In the genomic region with DNA sequence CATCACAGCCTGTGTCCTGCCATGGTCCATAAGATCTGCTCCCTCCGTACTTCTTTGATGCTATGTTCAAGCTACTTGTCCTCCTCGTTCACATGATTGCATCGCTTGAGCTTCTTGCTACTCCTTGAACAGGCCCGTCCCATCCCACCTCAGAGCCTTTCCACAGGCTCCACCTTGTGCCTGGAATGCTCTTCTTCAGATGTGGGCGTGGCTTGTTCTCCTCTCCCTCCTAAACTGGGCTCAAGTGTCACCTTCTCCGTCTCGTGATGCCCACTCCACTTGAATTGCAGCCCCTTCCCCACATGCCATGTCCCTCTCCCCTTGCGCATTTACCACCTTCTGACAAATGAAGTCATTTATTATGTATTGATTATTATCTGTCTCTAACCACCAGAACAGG, we compare ENCODE assay signal across 25 cellular contexts.
DNase-seq lines count a peak whose midpoint lies in the region; ATAC-seq and TF ChIP-seq lines count a peak whose summit lies in the region.
"Had no signal": no experiment of that assay in that cellular context is flagged by ENCODE, and none has a peak within 500 bp of the region (broad histone marks: within the 10 kb centered on the region; RNA-seq: fewer than 3 reads in every experiment).

No MANE protein-coding gene starts in this region.

- CTCF ChIA-PET in WTC11 (lab: Charles Lee), result interaction anchor here (0.9 to 1.3 kb wide), 2 partner anchors 20 to 65 kb away, joined by 4 read pairs; no protein-coding TSS in a partner anchor

- no peaks in the 10 kb centered on the region for H3K27me3 Mint-ChIP-seq in WTC11 (ENCODE audit: low read depth)
- H3K27me3 Mint-ChIP-seq: activated B cell treated with CpG ODN at 0.5 μM for 24 hours; activated CD8-positive, alpha-beta memory T cell treated with anti-CD3 and anti-CD28 coated beads, Interleukin-2, amount 10 ng/mL, durations not matched to agents 7 days and 5 days; stimulated activated naive CD8-positive, alpha-beta T cell treated with anti-CD3 and anti-CD28 coated beads, Interleukin-15, amount 100 ng/mL, for 72 hours had no signal

- POLR2A ChIA-PET in WTC11 (lab: Charles Lee), result no interaction called here

- no peak overlapping the region for H3K4me3 ChIP-seq in retinal pigment epithelial cell (ENCODE audit: low read length)
- H3K4me3 ChIP-seq: PC-9, psoas muscle, thyroid gland had no signal

- no peaks in the 10 kb centered on the region for H3K36me3 Mint-ChIP-seq in WTC11
- H3K36me3 Mint-ChIP-seq: activated CD8-positive, alpha-beta memory T cell treated with anti-CD3 and anti-CD28 coated beads, Interleukin-2, amount 10 ng/mL, durations not matched to agents 7 days and 5 days; CD8-positive, alpha-beta T cell had no signal

- DNase-seq in NCI-H82 (lab: John Stamatoyannopoulos, UW), result peak; percentile 6
- no peak for DNase-seq in NCI-H82 treated with DMSO at 0.1 percent for 48 hours (lab: John Stamatoyannopoulos, UW; ENCODE audit: unreplicated experiment)
- peak; percentile 38 for DNase-seq in WTC11 (ENCODE audit: low spot score)
- peak; percentile 42 for DNase-seq in iPS-NIHi11 (ENCODE audit: low spot score)
- DNase-seq in retinal pigment epithelial cell (ENCODE audit: low read depth), result no peak
- no peak for DNase-seq in stimulated activated naive CD4-positive, alpha-beta T cell (lab: John Stamatoyannopoulos, UW)
- no peak for DNase-seq in NCI-H1694 (lab: John Stamatoyannopoulos, UW)
- DNase-seq: activated B cell treated with CpG ODN at 0.5 μM for 24 hours; activated CD8-positive, alpha-beta memory T cell treated with anti-CD3 and anti-CD28 coated beads, Interleukin-2, amount 10 ng/mL, durations not matched to agents 7 days and 5 days; activated naive CD4-positive, alpha-beta T cell; activated T-cell treated with anti-CD3 and anti-CD28 coated beads, Interleukin-2, amount 50 U/mL, for 48 hours; AML-193; CD8-positive, alpha-beta T cell; DMS153; mesenchymal stem cell; NCI-H1436; NCI-H510A; NK-92 treated with Interleukin-12 subunit alpha and Interleukin-12 subunit beta, amount 100 ng/mL, for 24 hours; PC-9; psoas muscle; SHP77; stimulated activated naive CD8-positive, alpha-beta T cell treated with anti-CD3 and anti-CD28 coated beads, Interleukin-15, amount 100 ng/mL, for 72 hours; T1000 had no signal

- ATAC-seq in WTC11 (peak; percentile 92), GM18520 (IDR thresholded peaks at IDR 0.05; ENCODE audit: unreplicated experiment) (no peak)
- ATAC-seq: activated CD8-positive, alpha-beta memory T cell treated with anti-CD3 and anti-CD28 coated beads, Interleukin-2, amount 10 ng/mL, durations not matched to agents 7 days and 5 days; CD8-positive, alpha-beta T cell; psoas muscle; stimulated activated naive CD8-positive, alpha-beta T cell treated with anti-CD3 and anti-CD28 coated beads, Interleukin-15, amount 100 ng/mL, for 72 hours had no signal

- H3K4me3 Mint-ChIP-seq in WTC11, result no peak overlapping the region
- H3K4me3 Mint-ChIP-seq: activated B cell treated with CpG ODN at 0.5 μM for 24 hours; activated CD8-positive, alpha-beta memory T cell treated with anti-CD3 and anti-CD28 coated beads, Interleukin-2, amount 10 ng/mL, durations not matched to agents 7 days and 5 days; CD8-positive, alpha-beta T cell; stimulated activated naive CD8-positive, alpha-beta T cell treated with anti-CD3 and anti-CD28 coated beads, Interleukin-15, amount 100 ng/mL, for 72 hours had no signal

- no peak overlapping the region for H3K27ac Mint-ChIP-seq in WTC11
- H3K27ac Mint-ChIP-seq: activated B cell treated with CpG ODN at 0.5 μM for 24 hours; activated CD8-positive, alpha-beta memory T cell treated with anti-CD3 and anti-CD28 coated beads, Interleukin-2, amount 10 ng/mL, durations not matched to agents 7 days and 5 days; CD8-positive, alpha-beta T cell; stimulated activated naive CD8-positive, alpha-beta T cell treated with anti-CD3 and anti-CD28 coated beads, Interleukin-15, amount 100 ng/mL, for 72 hours had no signal

- TF ChIP-seq CTCF in WTC11 (IDR thresholded peaks at IDR 0.05) (no peak), retinal pigment epithelial cell (conservative IDR thresholded peaks at IDR 0.05; ENCODE audit: low read depth, low read length) (peak; percentile 14)

- H3K4me1 Mint-ChIP-seq in WTC11, result peaks cover 19% of the 10 kb centered on the region
- H3K4me1 Mint-ChIP-seq: activated B cell treated with CpG ODN at 0.5 μM for 24 hours; activated CD8-positive, alpha-beta memory T cell treated with anti-CD3 and anti-CD28 coated beads, Interleukin-2, amount 10 ng/mL, durations not matched to agents 7 days and 5 days; stimulated activated naive CD8-positive, alpha-beta T cell treated with anti-CD3 and anti-CD28 coated beads, Interleukin-15, amount 100 ng/mL, for 72 hours had no signal

- H3K9me3 Mint-ChIP-seq in WTC11, result peaks cover 13% of the 10 kb centered on the region; the same call in 1 of the 2 replicates
- H3K9me3 Mint-ChIP-seq: activated B cell treated with CpG ODN at 0.5 μM for 24 hours; CD8-positive, alpha-beta T cell; stimulated activated naive CD8-positive, alpha-beta T cell treated with anti-CD3 and anti-CD28 coated beads, Interleukin-15, amount 100 ng/mL, for 72 hours had no signal

TF ChIP-seq in WTC11, 78 proteins besides CTCF, POLR2A, EP300 and RAD21:
- peak; percentile 64; the same call in 1 of the 2 replicates for TF ChIP-seq TEAD1 (CRISPR knock-in tag; IDR thresholded peaks at IDR 0.05)
- TF ChIP-seq, protein P1, sequence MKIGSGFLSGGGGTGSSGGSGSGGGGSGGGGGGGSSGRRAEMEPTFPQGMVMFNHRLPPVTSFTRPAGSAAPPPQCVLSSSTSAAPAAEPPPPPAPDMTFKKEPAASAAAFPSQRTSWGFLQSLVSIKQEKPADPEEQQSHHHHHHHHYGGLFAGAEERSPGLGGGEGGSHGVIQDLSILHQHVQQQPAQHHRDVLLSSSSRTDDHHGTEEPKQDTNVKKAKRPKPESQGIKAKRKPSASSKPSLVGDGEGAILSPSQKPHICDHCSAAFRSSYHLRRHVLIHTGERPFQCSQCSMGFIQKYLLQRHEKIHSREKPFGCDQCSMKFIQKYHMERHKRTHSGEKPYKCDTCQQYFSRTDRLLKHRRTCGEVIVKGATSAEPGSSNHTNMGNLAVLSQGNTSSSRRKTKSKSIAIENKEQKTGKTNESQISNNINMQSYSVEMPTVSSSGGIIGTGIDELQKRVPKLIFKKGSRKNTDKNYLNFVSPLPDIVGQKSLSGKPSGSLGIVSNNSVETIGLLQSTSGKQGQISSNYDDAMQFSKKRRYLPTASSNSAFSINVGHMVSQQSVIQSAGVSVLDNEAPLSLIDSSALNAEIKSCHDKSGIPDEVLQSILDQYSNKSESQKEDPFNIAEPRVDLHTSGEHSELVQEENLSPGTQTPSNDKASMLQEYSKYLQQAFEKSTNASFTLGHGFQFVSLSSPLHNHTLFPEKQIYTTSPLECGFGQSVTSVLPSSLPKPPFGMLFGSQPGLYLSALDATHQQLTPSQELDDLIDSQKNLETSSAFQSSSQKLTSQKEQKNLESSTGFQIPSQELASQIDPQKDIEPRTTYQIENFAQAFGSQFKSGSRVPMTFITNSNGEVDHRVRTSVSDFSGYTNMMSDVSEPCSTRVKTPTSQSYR (CRISPR knock-in tag; IDR thresholded peaks at IDR 0.05), result no peak
- no peak for TF ChIP-seq ZNF138 (CRISPR knock-in tag; conservative IDR thresholded peaks at IDR 0.05)

Comparison
In these comparisons a context has a peak if more than half of its experiments do, and no peak if none do; other contexts are left out.
1. DNase-seq: peak in NCI-H82 (single experiment), WTC11 (single experiment) and iPS-NIHi11 (single experiment); none in NCI-H82 treated with DMSO at 0.1 percent for 48 hours (single experiment), retinal pigment epithelial cell (single experiment), stimulated activated naive CD4-positive, alpha-beta T cell (0 of 6) and NCI-H1694 (single experiment).